ENCODE assay signal across 8 cellular contexts in genomic region chr17:81397314-81398169, GRCh38. TPM values are rescaled to one million over a fixed set of nuclear protein-coding genes. Genes with fewer than 3 reads are reported as not detected.
DNase-seq lines count a peak whose midpoint lies in the region; ATAC-seq and TF ChIP-seq lines count a peak whose summit lies in the region.

No MANE protein-coding gene starts in this region.

- H3K9ac ChIP-seq in parathyroid adenoma, result peak overlapping the region; percentile 93

- H3K9me3 ChIP-seq in KOPT-K1 (ENCODE audit: insufficient read depth, low read length, poor library complexity, severe bottlenecking) (no peaks in the 10 kb centered on the region), parathyroid adenoma (ENCODE audit: control insufficient read depth, low read length) (no peaks in the 10 kb centered on the region)

- DNase-seq in DMS153 treated with DMSO at 0.1 percent for 48 hours (lab: John Stamatoyannopoulos, UW; ENCODE audit: unreplicated experiment) (peak; percentile 53), activated B cell treated with CpG ODN at 0.5 μM for 24 hours (no peak), foreskin fibroblast (peak in 1 of 2 donors; percentile 72), AG20443 (ENCODE audit: low spot score) (no peak)

- H2AFZ ChIP-seq in parathyroid adenoma, result peak overlapping the region; percentile 75

- intact Hi-C loops in activated B cell treated with CpG ODN at 0.5 μM for 24 hours (cut with micrococcal nuclease), result loop anchor here (2.0 to 5.0 kb wide), 3 partner anchors 87 to 1590 kb away; no protein-coding TSS in a partner anchor

- H3K36me3 ChIP-seq in KOPT-K1 (ENCODE audit: insufficient read depth, low read length) (peaks cover 30% of the 10 kb centered on the region), parathyroid adenoma (ENCODE audit: control insufficient read depth, insufficient read depth, low read length) (no peaks in the 10 kb centered on the region)

- H3K27me3 ChIP-seq in parathyroid adenoma (ENCODE audit: control insufficient read depth, insufficient read depth, low read length), result no peaks in the 10 kb centered on the region

- POLR2A ChIA-PET in activated B cell treated with CpG ODN at 0.5 μM for 24 hours (lab: Charles Lee), result interaction anchor here (0.6 to 2.1 kb wide), 6 partner anchors 71 to 197 kb away, joined by 3 to 26 read pairs (median 4); partner anchors contain the start of genes ACTG1 and FAAP100

- no peaks in the 10 kb centered on the region for H3K36me3 Mint-ChIP-seq in activated B cell treated with CpG ODN at 0.5 μM for 24 hours (ENCODE audit: low read depth)

- H3K27me3 Mint-ChIP-seq in activated B cell treated with CpG ODN at 0.5 μM for 24 hours, result peaks cover 34% of the 10 kb centered on the region

- H3K4me1 ChIP-seq in parathyroid adenoma, result peaks cover 11% of the 10 kb centered on the region

- H3K27ac Mint-ChIP-seq in activated B cell treated with CpG ODN at 0.5 μM for 24 hours, result no peak overlapping the region

- peak overlapping the region; percentile 41 for H3K4me3 Mint-ChIP-seq in activated B cell treated with CpG ODN at 0.5 μM for 24 hours

- peak overlapping the region; percentile 93 for H3K27ac ChIP-seq in KOPT-K1 (ENCODE audit: low read depth, low read length, poor library complexity, severe bottlenecking)
- H3K27ac ChIP-seq in parathyroid adenoma, result peak overlapping the region; percentile 93

- H3K4me3 ChIP-seq in foreskin fibroblast (ENCODE audit: low read depth in 1 of 2, low read length in 2 of 2), result peak overlapping the region; percentile 62 to 76
- peak overlapping the region; percentile 81 for H3K4me3 ChIP-seq in parathyroid adenoma (ENCODE audit: low read depth, low read length)

- H3K4me2 ChIP-seq in parathyroid adenoma (ENCODE audit: low read length), result peak overlapping the region; percentile 81

- CTCF ChIA-PET in activated B cell treated with CpG ODN at 0.5 μM for 24 hours (lab: Charles Lee), result no interaction called here

- H3K79me2 ChIP-seq in parathyroid adenoma, result peaks cover 30% of the 10 kb centered on the region

- no peaks in the 10 kb centered on the region for H3K9me3 Mint-ChIP-seq in activated B cell treated with CpG ODN at 0.5 μM for 24 hours

- TF ChIP-seq CTCF in activated B cell treated with CpG ODN at 0.5 μM for 24 hours (IDR thresholded peaks at IDR 0.05), result no peak
- TF ChIP-seq CTCF in foreskin fibroblast (IDR thresholded peaks at IDR 0.05; ENCODE audit: low read depth, low read length), result no peak
- peak; percentile 34 for TF ChIP-seq CTCF in parathyroid adenoma (IDR thresholded peaks at IDR 0.05)

- peaks cover 34% of the 10 kb centered on the region for H3K4me1 Mint-ChIP-seq in activated B cell treated with CpG ODN at 0.5 μM for 24 hours

- ATAC-seq in activated B cell treated with CpG ODN at 0.5 μM for 24 hours (ENCODE audit: low read depth), result no peak
- ATAC-seq in HG02763 (IDR thresholded peaks at IDR 0.05; ENCODE audit: unreplicated experiment), result no peak
- ATAC-seq in GM21515 (IDR thresholded peaks at IDR 0.05; ENCODE audit: unreplicated experiment), result no peak

RNA-seq across cellular contexts. Expression of gene BAHCC1, which starts 2.3 kb away (rescaled TPM):
- total RNA-seq in activated B cell treated with CpG ODN at 0.5 μM for 24 hours, result 0.13 and 0.42 TPM in 2 replicates
